Comparison of ENCODE assay signal across 1 cellular context in the genomic region with DNA sequence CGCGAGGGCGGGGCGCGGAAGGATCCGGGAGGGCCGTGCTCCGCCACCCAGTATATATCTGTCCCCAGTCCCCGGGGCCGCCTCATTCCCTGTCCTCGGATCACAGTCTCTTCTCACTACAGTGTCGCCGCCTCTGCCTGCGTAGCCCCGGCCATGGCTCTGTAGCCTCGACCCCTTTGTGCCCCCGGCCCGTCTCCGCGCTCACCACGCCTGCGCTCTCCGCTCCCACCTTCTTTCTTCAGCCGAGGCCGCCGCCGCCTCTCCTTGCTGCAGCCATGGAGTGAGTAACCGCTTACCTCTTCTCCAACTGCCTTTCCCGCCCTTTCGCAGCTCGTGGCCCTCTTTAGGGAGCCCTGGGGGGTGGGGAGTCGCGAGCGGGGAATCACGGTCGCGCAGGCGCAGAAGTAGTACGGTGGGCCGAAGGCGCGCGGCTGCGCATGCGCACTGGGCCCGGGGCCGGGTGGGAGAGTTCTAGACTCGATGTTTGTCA.
TF ChIP-seq lines count a peak whose summit lies in the region.

A gene with protein sequence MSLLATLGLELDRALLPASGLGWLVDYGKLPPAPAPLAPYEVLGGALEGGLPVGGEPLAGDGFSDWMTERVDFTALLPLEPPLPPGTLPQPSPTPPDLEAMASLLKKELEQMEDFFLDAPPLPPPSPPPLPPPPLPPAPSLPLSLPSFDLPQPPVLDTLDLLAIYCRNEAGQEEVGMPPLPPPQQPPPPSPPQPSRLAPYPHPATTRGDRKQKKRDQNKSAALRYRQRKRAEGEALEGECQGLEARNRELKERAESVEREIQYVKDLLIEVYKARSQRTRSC (plus strand): TSS at position 85 of the 490 bp plus-strand sequence. CDS start 1,646 bp downstream, outside the sequence.
Gene NUP62 (minus strand): TSS at position 384 of the 490 bp plus-strand sequence. CDS start 19,697 bp downstream, outside the sequence.

TF ChIP-seq in K562, 482 proteins besides CTCF, POLR2A, EP300 and RAD21 (continued from another document and continues in another):
- TF ChIP-seq THAP12 (CRISPR knock-in tag; IDR thresholded peaks at IDR 0.05) = peak; percentile 46; the same call in 1 of the 2 replicates
- no peak for TF ChIP-seq FOXM1 (IDR thresholded peaks at IDR 0.05; ENCODE audit: low read depth)
- peak; percentile 76; the same call in 1 of the 2 replicates for TF ChIP-seq FOXM1 (CRISPR knock-in tag; IDR thresholded peaks at IDR 0.05; ENCODE audit: low read depth)
- peak in 1 of 2 experiments; percentile 60; a peak in 3 of 4 replicates for TF ChIP-seq SIN3A (IDR thresholded peaks at IDR 0.05; ENCODE audit: borderline replicate concordance in 2 of 2, control insufficient read depth in 1 of 2, low read depth in 2 of 2, low read length in 2 of 2)
- TF ChIP-seq NR3C1 (CRISPR knock-in tag; IDR thresholded peaks at IDR 0.05) = no peak; the same call in 1 of the 2 replicates
- TF ChIP-seq RBM22 (IDR thresholded peaks at IDR 0.05; ENCODE audit: low read depth, low read length, poor library complexity, severe bottlenecking) = peak; percentile 100
- peak in 1 of 2 experiments; percentile 46; a peak in 2 of 4 replicates for TF ChIP-seq HDAC1 (IDR thresholded peaks at IDR 0.05)
- TF ChIP-seq DMBX1 (CRISPR knock-in tag; IDR thresholded peaks at IDR 0.05; ENCODE audit: borderline replicate concordance) = no peak
- TF ChIP-seq ZFP1 (CRISPR knock-in tag; IDR thresholded peaks at IDR 0.05) = no peak
- peak; percentile 53; the same call in 1 of the 2 replicates for TF ChIP-seq GABPB1 (CRISPR knock-in tag; IDR thresholded peaks at IDR 0.05)
- peak in 2 of 3 experiments; percentile 33 to 57 for TF ChIP-seq YY1 (IDR thresholded peaks at IDR 0.05; ENCODE audit: borderline replicate concordance in 1 of 3, control insufficient read depth in 1 of 3, extremely low read depth in 1 of 3, insufficient read depth in 3 of 3, insufficient read length in 1 of 3, insufficient replicate concordance in 2 of 3, low read depth in 1 of 3, low read length in 2 of 3)
- TF ChIP-seq, protein P1, sequence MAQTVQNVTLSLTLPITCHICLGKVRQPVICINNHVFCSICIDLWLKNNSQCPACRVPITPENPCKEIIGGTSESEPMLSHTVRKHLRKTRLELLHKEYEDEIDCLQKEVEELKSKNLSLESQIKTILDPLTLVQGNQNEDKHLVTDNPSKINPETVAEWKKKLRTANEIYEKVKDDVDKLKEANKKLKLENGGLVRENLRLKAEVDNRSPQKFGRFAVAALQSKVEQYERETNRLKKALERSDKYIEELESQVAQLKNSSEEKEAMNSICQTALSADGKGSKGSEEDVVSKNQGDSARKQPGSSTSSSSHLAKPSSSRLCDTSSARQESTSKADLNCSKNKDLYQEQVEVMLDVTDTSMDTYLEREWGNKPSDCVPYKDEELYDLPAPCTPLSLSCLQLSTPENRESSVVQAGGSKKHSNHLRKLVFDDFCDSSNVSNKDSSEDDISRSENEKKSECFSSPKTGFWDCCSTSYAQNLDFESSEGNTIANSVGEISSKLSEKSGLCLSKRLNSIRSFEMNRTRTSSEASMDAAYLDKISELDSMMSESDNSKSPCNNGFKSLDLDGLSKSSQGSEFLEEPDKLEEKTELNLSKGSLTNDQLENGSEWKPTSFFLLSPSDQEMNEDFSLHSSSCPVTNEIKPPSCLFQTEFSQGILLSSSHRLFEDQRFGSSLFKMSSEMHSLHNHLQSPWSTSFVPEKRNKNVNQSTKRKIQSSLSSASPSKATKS (CRISPR knock-in tag; IDR thresholded peaks at IDR 0.05) = no peak
- TF ChIP-seq ZNF830 (CRISPR knock-in tag; IDR thresholded peaks at IDR 0.05) = peak; percentile 92
- no peak for TF ChIP-seq SLC30A9 (CRISPR knock-in tag; IDR thresholded peaks at IDR 0.05)
- peak; percentile 7; the same call in 1 of the 2 replicates for TF ChIP-seq TEAD4 (IDR thresholded peaks at IDR 0.05; ENCODE audit: low read length)
- TF ChIP-seq TEAD4 (CRISPR knock-in tag; IDR thresholded peaks at IDR 0.05; ENCODE audit: borderline replicate concordance) = no peak
- TF ChIP-seq KAT2B (IDR thresholded peaks at IDR 0.05; ENCODE audit: low read depth, low read length) = no peak
- peak; percentile 80 for TF ChIP-seq BRD4 (IDR thresholded peaks at IDR 0.05)
- peak; percentile 94 for TF ChIP-seq MEIS2 (IDR thresholded peaks at IDR 0.05; ENCODE audit: partially characterized antibody)
- TF ChIP-seq ZBED1 (IDR thresholded peaks at IDR 0.05) = peak; percentile 84; the same call in 1 of the 2 replicates
- no peak; the same call in 1 of the 2 replicates for TF ChIP-seq NFIC (IDR thresholded peaks at IDR 0.05)
- no peak for TF ChIP-seq FOXK2 (conservative IDR thresholded peaks at IDR 0.05 in 1 of 2, IDR thresholded peaks at IDR 0.05 in 1 of 2; ENCODE audit: low read depth in 2 of 2)
- peak; percentile 86; the same call in 1 of the 2 replicates for TF ChIP-seq KAT7 (CRISPR knock-in tag; IDR thresholded peaks at IDR 0.05; ENCODE audit: borderline replicate concordance)
- no peak for TF ChIP-seq TEAD2 (tag; IDR thresholded peaks at IDR 0.05)
- no peak for TF ChIP-seq SMARCC2 (IDR thresholded peaks at IDR 0.05; ENCODE audit: low read depth)
- no peak for TF ChIP-seq ZNF24 (IDR thresholded peaks at IDR 0.05)
- no peak for TF ChIP-seq BRF1 (IDR thresholded peaks at IDR 0.05; ENCODE audit: borderline replicate concordance, extremely low read depth, insufficient read length)
- 0 out of 2 replicates have a peak, but pooled peaks have one; percentile 28 for TF ChIP-seq CREM (IDR thresholded peaks at IDR 0.05; ENCODE audit: low read depth)
- TF ChIP-seq ZNF431 (CRISPR knock-in tag; IDR thresholded peaks at IDR 0.05) = no peak; the same call in none of the 2 replicates
- TF ChIP-seq BCL6 (CRISPR knock-in tag; IDR thresholded peaks at IDR 0.05) = no peak
- TF ChIP-seq, protein P2, sequence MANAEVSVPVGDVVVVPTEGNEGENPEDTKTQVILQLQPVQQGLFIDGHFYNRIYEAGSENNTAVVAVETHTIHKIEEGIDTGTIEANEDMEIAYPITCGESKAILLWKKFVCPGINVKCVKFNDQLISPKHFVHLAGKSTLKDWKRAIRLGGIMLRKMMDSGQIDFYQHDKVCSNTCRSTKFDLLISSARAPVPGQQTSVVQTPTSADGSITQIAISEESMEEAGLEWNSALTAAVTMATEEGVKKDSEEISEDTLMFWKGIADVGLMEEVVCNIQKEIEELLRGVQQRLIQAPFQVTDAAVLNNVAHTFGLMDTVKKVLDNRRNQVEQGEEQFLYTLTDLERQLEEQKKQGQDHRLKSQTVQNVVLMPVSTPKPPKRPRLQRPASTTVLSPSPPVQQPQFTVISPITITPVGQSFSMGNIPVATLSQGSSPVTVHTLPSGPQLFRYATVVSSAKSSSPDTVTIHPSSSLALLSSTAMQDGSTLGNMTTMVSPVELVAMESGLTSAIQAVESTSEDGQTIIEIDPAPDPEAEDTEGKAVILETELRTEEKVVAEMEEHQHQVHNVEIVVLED (CRISPR knock-in tag; IDR thresholded peaks at IDR 0.05) = no peak
- no peak for TF ChIP-seq LEF1 (IDR thresholded peaks at IDR 0.05)
- peak; percentile 98 for TF ChIP-seq EP400 (IDR thresholded peaks at IDR 0.05)
- no peak for TF ChIP-seq SRSF7 (optimal IDR thresholded peaks at IDR 0.05; ENCODE audit: low read depth, low read length)
- TF ChIP-seq, protein P3, sequence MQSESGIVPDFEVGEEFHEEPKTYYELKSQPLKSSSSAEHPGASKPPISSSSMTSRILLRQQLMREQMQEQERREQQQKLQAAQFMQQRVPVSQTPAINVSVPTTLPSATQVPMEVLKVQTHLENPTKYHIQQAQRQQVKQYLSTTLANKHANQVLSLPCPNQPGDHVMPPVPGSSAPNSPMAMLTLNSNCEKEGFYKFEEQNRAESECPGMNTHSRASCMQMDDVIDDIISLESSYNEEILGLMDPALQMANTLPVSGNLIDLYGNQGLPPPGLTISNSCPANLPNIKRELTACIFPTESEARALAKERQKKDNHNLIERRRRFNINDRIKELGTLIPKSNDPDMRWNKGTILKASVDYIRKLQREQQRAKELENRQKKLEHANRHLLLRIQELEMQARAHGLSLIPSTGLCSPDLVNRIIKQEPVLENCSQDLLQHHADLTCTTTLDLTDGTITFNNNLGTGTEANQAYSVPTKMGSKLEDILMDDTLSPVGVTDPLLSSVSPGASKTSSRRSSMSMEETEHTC (IDR thresholded peaks at IDR 0.05) = 0 out of 2 replicates have a peak, but pooled peaks have one; percentile 30
- 0 out of 4 replicates have a peak, but pooled peaks of 1 of the 2 experiments have one; percentile 2 for TF ChIP-seq TBL1XR1 (IDR thresholded peaks at IDR 0.05; ENCODE audit: low read length in 2 of 2)
- no peak for TF ChIP-seq NCOA6 (IDR thresholded peaks at IDR 0.05)
- peak; percentile 98; the same call in 1 of the 2 replicates for TF ChIP-seq SRSF3 (IDR thresholded peaks at IDR 0.05; ENCODE audit: insufficient read depth, low read length)
- no peak for TF ChIP-seq SMARCA4 (IDR thresholded peaks at IDR 0.05)
- peak; percentile 77; the same call in 1 of the 2 replicates for TF ChIP-seq ZNF584 (CRISPR knock-in tag; IDR thresholded peaks at IDR 0.05; ENCODE audit: low read depth)
- TF ChIP-seq, protein P4, sequence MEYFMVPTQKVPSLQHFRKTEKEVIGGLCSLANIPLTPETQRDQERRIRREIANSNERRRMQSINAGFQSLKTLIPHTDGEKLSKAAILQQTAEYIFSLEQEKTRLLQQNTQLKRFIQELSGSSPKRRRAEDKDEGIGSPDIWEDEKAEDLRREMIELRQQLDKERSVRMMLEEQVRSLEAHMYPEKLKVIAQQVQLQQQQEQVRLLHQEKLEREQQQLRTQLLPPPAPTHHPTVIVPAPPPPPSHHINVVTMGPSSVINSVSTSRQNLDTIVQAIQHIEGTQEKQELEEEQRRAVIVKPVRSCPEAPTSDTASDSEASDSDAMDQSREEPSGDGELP (CRISPR knock-in tag; IDR thresholded peaks at IDR 0.05; ENCODE audit: borderline replicate concordance) = peak; percentile 75
- TF ChIP-seq FOXA3 (CRISPR knock-in tag; conservative IDR thresholded peaks at IDR 0.05 in 1 of 2, IDR thresholded peaks at IDR 0.05 in 1 of 2) = no peak
- TF ChIP-seq VEZF1 (CRISPR knock-in tag; IDR thresholded peaks at IDR 0.05) = peak; percentile 68
- TF ChIP-seq ZNF766 (CRISPR knock-in tag; conservative IDR thresholded peaks at IDR 0.05) = peak; percentile 57
- TF ChIP-seq, protein P5, sequence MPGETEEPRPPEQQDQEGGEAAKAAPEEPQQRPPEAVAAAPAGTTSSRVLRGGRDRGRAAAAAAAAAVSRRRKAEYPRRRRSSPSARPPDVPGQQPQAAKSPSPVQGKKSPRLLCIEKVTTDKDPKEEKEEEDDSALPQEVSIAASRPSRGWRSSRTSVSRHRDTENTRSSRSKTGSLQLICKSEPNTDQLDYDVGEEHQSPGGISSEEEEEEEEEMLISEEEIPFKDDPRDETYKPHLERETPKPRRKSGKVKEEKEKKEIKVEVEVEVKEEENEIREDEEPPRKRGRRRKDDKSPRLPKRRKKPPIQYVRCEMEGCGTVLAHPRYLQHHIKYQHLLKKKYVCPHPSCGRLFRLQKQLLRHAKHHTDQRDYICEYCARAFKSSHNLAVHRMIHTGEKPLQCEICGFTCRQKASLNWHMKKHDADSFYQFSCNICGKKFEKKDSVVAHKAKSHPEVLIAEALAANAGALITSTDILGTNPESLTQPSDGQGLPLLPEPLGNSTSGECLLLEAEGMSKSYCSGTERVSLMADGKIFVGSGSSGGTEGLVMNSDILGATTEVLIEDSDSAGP (CRISPR knock-in tag; IDR thresholded peaks at IDR 0.05) = 0 out of 2 replicates have a peak, but pooled peaks have one; percentile 55
- TF ChIP-seq ZNF511 (CRISPR knock-in tag; IDR thresholded peaks at IDR 0.05) = no peak
- TF ChIP-seq PRPF4 (IDR thresholded peaks at IDR 0.05; ENCODE audit: insufficient read depth, low read depth, low read length, poor library complexity, severe bottlenecking) = peak; percentile 86
- TF ChIP-seq ZNF134 (CRISPR knock-in tag; conservative IDR thresholded peaks at IDR 0.05) = no peak
- TF ChIP-seq ATF7 (IDR thresholded peaks at IDR 0.05) = peak; percentile 58; the same call in 1 of the 2 replicates
- TF ChIP-seq U2AF1 (optimal IDR thresholded peaks at IDR 0.05; ENCODE audit: low read depth, low read length) = peak; percentile 77
- TF ChIP-seq, protein P6, sequence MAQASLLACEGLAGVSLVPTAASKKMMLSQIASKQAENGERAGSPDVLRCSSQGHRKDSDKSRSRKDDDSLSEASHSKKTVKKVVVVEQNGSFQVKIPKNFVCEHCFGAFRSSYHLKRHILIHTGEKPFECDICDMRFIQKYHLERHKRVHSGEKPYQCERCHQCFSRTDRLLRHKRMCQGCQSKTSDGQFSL (CRISPR knock-in tag; IDR thresholded peaks at IDR 0.05) = peak; percentile 63; the same call in 1 of the 2 replicates
- TF ChIP-seq, protein P6 (tag; IDR thresholded peaks at IDR 0.05) = peak in 1 of 2 experiments; percentile 44; a peak in 1 of 4 replicates
- no peak for TF ChIP-seq MCM3 (IDR thresholded peaks at IDR 0.05)
- no peak for TF ChIP-seq TSC22D4 (tag; IDR thresholded peaks at IDR 0.05)
